Comparison of ENCODE assay signal across 1 cellular context in genomic region chr10:88097092-88097894, GRCh38.
A peak's percentile ranks its signal among the peaks of the same experiment; 100 is the strongest.
TF ChIP-seq lines count a peak whose summit lies in the region.

No MANE protein-coding gene starts in this region.

TF ChIP-seq in K562, 482 proteins besides CTCF, POLR2A, EP300 and RAD21 (continued from another document):
- TF ChIP-seq CEBPG (CRISPR knock-in tag; IDR thresholded peaks at IDR 0.05) (peak; percentile 52; the same call in 1 of the 2 replicates), CEBPG (tag; conservative IDR thresholded peaks at IDR 0.05 in 1 of 2, IDR thresholded peaks at IDR 0.05 in 1 of 2) (peak; percentile 82 to 99), ZEB2 (IDR thresholded peaks at IDR 0.05) (no peak), ZNF175 (CRISPR knock-in tag; IDR thresholded peaks at IDR 0.05; ENCODE audit: low read depth) (peak; percentile 48; the same call in 1 of the 2 replicates), SMAD4 (CRISPR knock-in tag; conservative IDR thresholded peaks at IDR 0.05) (0 out of 2 replicates have a peak, but pooled peaks have one; percentile 47), RFX7 (CRISPR knock-in tag; IDR thresholded peaks at IDR 0.05) (no peak), BRF2 (IDR thresholded peaks at IDR 0.05; ENCODE audit: borderline replicate concordance, insufficient read depth, insufficient read length) (no peak), GTF2B (IDR thresholded peaks at IDR 0.05; ENCODE audit: extremely low read depth, insufficient read length) (no peak), YY1 (IDR thresholded peaks at IDR 0.05; ENCODE audit: borderline replicate concordance in 1 of 3, control insufficient read depth in 1 of 3, extremely low read depth in 1 of 3, insufficient read depth in 3 of 3, insufficient read length in 1 of 3, insufficient replicate concordance in 2 of 3, low read depth in 1 of 3, low read length in 2 of 3) (no peak), GABPA (tag; conservative IDR thresholded peaks at IDR 0.05; ENCODE audit: low read depth) (peak; percentile 48), TRIM24 (IDR thresholded peaks at IDR 0.05) (peak in 1 of 2 experiments; percentile 17; a peak in 1 of 4 replicates), SOX6 (IDR thresholded peaks at IDR 0.05) (0 out of 2 replicates have a peak, but pooled peaks have one; percentile 9), ZNF518B (CRISPR knock-in tag; IDR thresholded peaks at IDR 0.05) (no peak), NEUROD1 (IDR thresholded peaks at IDR 0.05; ENCODE audit: borderline replicate concordance, low read depth, low read length, partially characterized antibody) (no peak), ETV1 (tag; conservative IDR thresholded peaks at IDR 0.05; ENCODE audit: low read depth) (peak; percentile 82)
